ENCODE assay signal across 28 cellular contexts in the genomic region with DNA sequence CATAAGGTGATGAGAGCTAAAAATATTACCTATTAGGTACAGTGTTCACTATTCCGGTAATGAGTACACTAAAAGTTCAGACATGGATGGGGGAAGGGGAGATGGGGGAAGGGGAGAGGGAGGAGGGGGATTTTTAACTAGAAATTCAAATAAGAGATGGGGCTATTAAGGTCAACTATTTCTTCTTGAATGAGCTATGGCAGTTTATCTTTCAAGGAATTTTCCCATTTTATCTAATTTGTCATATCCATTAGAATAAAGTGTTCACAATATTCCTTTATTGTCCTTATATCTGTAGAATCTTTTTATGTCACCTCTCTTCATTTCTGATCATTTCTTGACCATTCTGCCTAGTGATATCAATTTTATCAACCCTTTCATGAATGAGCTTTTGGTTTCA.
"Had no signal": no experiment of that assay in that cellular context is flagged by ENCODE, and none has a peak within 500 bp of the region (broad histone marks: within the 10 kb centered on the region; RNA-seq: fewer than 3 reads in every experiment).

No MANE protein-coding gene starts in this region.

- H3K9me3 ChIP-seq: suprapubic skin, testis, thyroid gland, tibial artery, transverse colon, upper lobe of left lung, upper lobe of right lung, uterus, vagina had no signal

- ATAC-seq: stimulated activated effector memory CD8-positive, alpha-beta T cell treated with anti-CD3 and anti-CD28 coated beads, Interleukin-12 subunit alpha, Interleukin-12 subunit beta, amount 100 ng/mL, for 72 hours; stimulated activated memory B cell treated with anti-CD40 and anti-IgM and Interleukin-4, amounts not matched to agents 10 μg/mL and 1 μg/mL and 100 μg/mL, for 72 hours; stimulated activated naive B cell treated with anti-CD40 and anti-IgM and Interleukin-4, amounts not matched to agents 10 μg/mL and 1 μg/mL and 100 μg/mL, for 72 hours; stimulated activated naive CD8-positive, alpha-beta T cell treated with anti-CD3 and anti-CD28 coated beads, Interleukin-15, amount 100 ng/mL, for 72 hours; stimulated activated naive CD8-positive, alpha-beta T cell treated with anti-CD3 and anti-CD28 coated beads, Interleukin-15, Interleukin-2, amounts not matched to agents 100 U/mL and 50 U/mL, for 24 hours; upper lobe of right lung had no signal

- H3K4me3 ChIP-seq: stomach, suprapubic skin, testis, thoracic aorta, thyroid gland, tibial artery, tibial nerve, transverse colon, upper lobe of left lung, upper lobe of right lung, uterus, vagina had no signal

- H3K27ac Mint-ChIP-seq: stimulated activated effector memory CD8-positive, alpha-beta T cell treated with anti-CD3 and anti-CD28 coated beads, Interleukin-12 subunit alpha, Interleukin-12 subunit beta, amount 100 ng/mL, for 72 hours; stimulated activated memory B cell treated with anti-CD40 and anti-IgM and Interleukin-4, amounts not matched to agents 10 μg/mL and 1 μg/mL and 100 μg/mL, for 72 hours; stimulated activated naive B cell treated with anti-CD40 and anti-IgM and Interleukin-4, amounts not matched to agents 10 μg/mL and 1 μg/mL and 100 μg/mL, for 72 hours; stimulated activated naive CD8-positive, alpha-beta T cell treated with anti-CD3 and anti-CD28 coated beads, Interleukin-15, amount 100 ng/mL, for 72 hours; stimulated activated naive CD8-positive, alpha-beta T cell treated with anti-CD3 and anti-CD28 coated beads, Interleukin-15, Interleukin-2, amounts not matched to agents 100 ng/mL and 50 ng/mL, for 24 hours had no signal

- H3K4me3 Mint-ChIP-seq: stimulated activated effector memory CD8-positive, alpha-beta T cell treated with anti-CD3 and anti-CD28 coated beads, Interleukin-12 subunit alpha, Interleukin-12 subunit beta, amount 100 ng/mL, for 72 hours; stimulated activated memory B cell treated with anti-CD40 and anti-IgM and Interleukin-4, amounts not matched to agents 10 μg/mL and 1 μg/mL and 100 μg/mL, for 72 hours; stimulated activated naive B cell treated with anti-CD40 and anti-IgM and Interleukin-4, amounts not matched to agents 10 μg/mL and 1 μg/mL and 100 μg/mL, for 72 hours; stimulated activated naive CD8-positive, alpha-beta T cell treated with anti-CD3 and anti-CD28 coated beads, Interleukin-15, amount 100 ng/mL, for 72 hours; stimulated activated naive CD8-positive, alpha-beta T cell treated with anti-CD3 and anti-CD28 coated beads, Interleukin-15, Interleukin-2, amounts not matched to agents 100 ng/mL and 50 ng/mL, for 24 hours had no signal

- FAIRE-seq: urothelium cell line had no signal

- H3K27me3 Mint-ChIP-seq: stimulated activated naive CD8-positive, alpha-beta T cell treated with anti-CD3 and anti-CD28 coated beads, Interleukin-15, Interleukin-2, amounts not matched to agents 100 ng/mL and 50 ng/mL, for 24 hours had no signal

- H3K36me3 Mint-ChIP-seq: stimulated activated effector memory CD8-positive, alpha-beta T cell treated with anti-CD3 and anti-CD28 coated beads, Interleukin-12 subunit alpha, Interleukin-12 subunit beta, amount 100 ng/mL, for 72 hours; stimulated activated memory B cell treated with anti-CD40 and anti-IgM and Interleukin-4, amounts not matched to agents 10 μg/mL and 1 μg/mL and 100 μg/mL, for 72 hours; stimulated activated naive B cell treated with anti-CD40 and anti-IgM and Interleukin-4, amounts not matched to agents 10 μg/mL and 1 μg/mL and 100 μg/mL, for 72 hours had no signal

- H3K27ac ChIP-seq: stomach, suprapubic skin, testis, thoracic aorta, thyroid gland, tibial artery, tibial nerve, transverse colon, upper lobe of left lung, upper lobe of right lung, uterus, vagina had no signal

- H3K27me3 ChIP-seq: stomach, suprapubic skin, testis, thyroid gland, tibial artery, tibial nerve, transverse colon, upper lobe of left lung, upper lobe of right lung, uterus, vagina had no signal

- H3K4me1 Mint-ChIP-seq: stimulated activated effector memory CD8-positive, alpha-beta T cell treated with anti-CD3 and anti-CD28 coated beads, Interleukin-12 subunit alpha, Interleukin-12 subunit beta, amount 100 ng/mL, for 72 hours; stimulated activated memory B cell treated with anti-CD40 and anti-IgM and Interleukin-4, amounts not matched to agents 10 μg/mL and 1 μg/mL and 100 μg/mL, for 72 hours; stimulated activated naive B cell treated with anti-CD40 and anti-IgM and Interleukin-4, amounts not matched to agents 10 μg/mL and 1 μg/mL and 100 μg/mL, for 72 hours; stimulated activated naive CD8-positive, alpha-beta T cell treated with anti-CD3 and anti-CD28 coated beads, Interleukin-15, amount 100 ng/mL, for 72 hours had no signal

- H3K36me3 ChIP-seq: stomach, suprapubic skin, thoracic aorta, thyroid gland, tibial artery, tibial nerve, transverse colon, upper lobe of left lung, upper lobe of right lung, uterus, vagina had no signal

- H3K4me1 ChIP-seq: stomach, suprapubic skin, testis, thyroid gland, tibial artery, tibial nerve, transverse colon, upper lobe of left lung, upper lobe of right lung, uterus, vagina had no signal

- DNase-seq: stimulated activated CD4-positive, alpha-beta T cell treated with anti-CD3 and anti-CD28 coated beads, Interleukin-2, amount 100 ng/mL, for 48 hours; stimulated activated CD4-positive, alpha-beta T cell treated with anti-CD3 and anti-CD28 coated beads, Interleukin-4, amount 100 ng/mL, for 1 hour; stimulated activated CD4-positive, alpha-beta T cell treated with anti-CD3 and anti-CD28 coated beads, Interleukin-4, amount 100 ng/mL, for 24 hours; stimulated activated CD4-positive, alpha-beta T cell treated with anti-CD3 and anti-CD28 coated beads, Interleukin-4, amount 100 ng/mL, for 4 hours; stimulated activated CD8-positive, alpha-beta memory T cell treated with anti-CD3 and anti-CD28 coated beads, Interleukin-4, amount 100 ng/mL, for 48 hours; stimulated activated naive B cell treated with anti-CD40 and anti-IgM and Interleukin-4, amounts not matched to agents 10 μg/mL and 1 μg/mL and 100 μg/mL, for 72 hours; stimulated activated naive CD4-positive, alpha-beta T cell; stimulated activated naive CD4-positive, alpha-beta T cell treated with Interleukin-2 at 50 U/mL for 16 hours; stimulated activated naive CD8-positive, alpha-beta T cell treated with anti-CD3 and anti-CD28 coated beads, Interleukin-15, amount 100 ng/mL, for 72 hours; stimulated activated naive CD8-positive, alpha-beta T cell treated with anti-CD3 and anti-CD28 coated beads, Interleukin-15, Interleukin-2, amounts not matched to agents 100 U/mL and 50 U/mL, for 24 hours; stomach; substantia nigra; testis; thyroid gland; tibial artery; transverse colon; trophoblast cell; upper lobe of left lung; upper lobe of right lung; uterus had no signal
